In the genomic region with DNA sequence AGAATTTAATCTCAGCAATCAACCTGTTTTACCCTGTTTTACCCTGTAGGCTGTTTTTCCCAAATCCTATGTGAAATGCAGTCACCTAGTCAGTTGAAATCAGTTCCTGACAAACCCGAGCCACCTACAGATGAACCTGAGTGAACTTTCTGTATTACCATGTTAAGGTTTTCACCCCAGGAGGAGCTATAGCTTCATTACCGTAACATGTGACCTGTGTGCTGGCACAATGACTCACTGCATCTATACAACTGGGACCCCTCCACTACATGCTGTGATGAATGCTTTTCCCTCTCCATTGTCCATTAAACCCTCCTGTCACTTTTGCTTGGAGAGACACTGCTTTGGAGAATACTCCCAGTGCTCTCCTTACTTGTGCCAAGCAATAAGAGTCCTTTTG, we compare ENCODE assay signal across 1 cellular context.
TF ChIP-seq lines count a peak whose summit lies in the region.

No MANE protein-coding gene starts in this region.

TF ChIP-seq in SK-N-SH, 30 proteins besides CTCF, POLR2A, EP300 and RAD21:
- TF ChIP-seq GATA2 (CRISPR knock-in tag; IDR thresholded peaks at IDR 0.05) = no peak
- no peak for TF ChIP-seq NRF1 (IDR thresholded peaks at IDR 0.05; ENCODE audit: low read depth, low read length)
- no peak for TF ChIP-seq RXRA (IDR thresholded peaks at IDR 0.05; ENCODE audit: borderline replicate concordance, low read depth)
- no peak for TF ChIP-seq EZH2phosphoT487 (IDR thresholded peaks at IDR 0.05; ENCODE audit: borderline replicate concordance, low read depth)
- TF ChIP-seq, protein P1, sequence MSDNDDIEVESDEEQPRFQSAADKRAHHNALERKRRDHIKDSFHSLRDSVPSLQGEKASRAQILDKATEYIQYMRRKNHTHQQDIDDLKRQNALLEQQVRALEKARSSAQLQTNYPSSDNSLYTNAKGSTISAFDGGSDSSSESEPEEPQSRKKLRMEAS (IDR thresholded peaks at IDR 0.05; ENCODE audit: low read depth) = no peak
- no peak for TF ChIP-seq SMC3 (IDR thresholded peaks at IDR 0.05; ENCODE audit: low read depth, low read length)
- no peak for TF ChIP-seq JUND (IDR thresholded peaks at IDR 0.05)
